In the genomic region with DNA sequence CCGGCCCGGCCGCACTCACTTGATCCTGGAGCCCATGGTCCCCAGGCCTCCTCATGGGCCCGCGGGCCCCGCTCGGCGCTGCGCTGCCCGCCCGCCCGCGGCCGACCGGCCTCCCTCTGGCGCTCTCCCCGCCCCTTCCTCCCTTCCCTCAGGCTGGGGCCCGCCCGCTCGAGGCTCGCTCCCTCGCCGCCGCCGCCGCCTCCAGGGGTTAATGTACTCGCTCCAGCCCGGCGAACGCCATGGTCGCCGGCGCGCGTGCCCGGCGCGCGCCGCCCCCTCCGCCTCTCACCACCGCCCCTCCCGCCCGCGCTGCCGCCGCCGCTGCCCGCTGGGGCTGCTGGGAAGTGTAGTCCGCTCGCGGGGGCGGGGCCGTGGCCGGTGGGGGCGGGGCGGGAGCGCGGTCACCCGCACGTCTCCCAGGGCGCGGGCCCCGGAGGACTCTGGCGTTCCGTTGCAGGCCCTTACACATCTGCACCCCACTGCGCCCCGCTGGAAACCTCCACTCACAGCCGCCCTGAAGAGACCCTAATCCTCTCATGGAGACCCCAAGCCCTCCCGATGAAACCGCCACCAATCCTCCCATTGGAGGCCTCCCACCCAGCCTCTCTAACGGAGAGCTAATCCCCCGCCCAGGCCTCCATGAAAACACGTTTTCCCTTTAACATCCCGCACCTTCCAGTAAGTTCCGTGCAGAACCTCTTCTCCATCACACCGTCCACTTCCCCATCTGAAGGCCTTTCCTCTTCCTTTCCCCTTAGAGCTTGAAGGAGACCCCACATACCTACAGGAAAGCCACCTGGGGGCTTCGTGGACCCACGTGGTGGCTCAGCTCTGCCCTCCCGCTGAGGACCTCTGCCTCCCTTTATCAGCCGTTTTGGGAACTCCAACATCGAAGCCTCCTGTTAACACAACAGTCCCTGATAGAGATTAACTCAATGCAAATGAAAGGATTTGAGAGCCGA, we compare ENCODE assay signal across 1 cellular context.
TF ChIP-seq lines count a peak whose summit lies in the region.

A gene with protein sequence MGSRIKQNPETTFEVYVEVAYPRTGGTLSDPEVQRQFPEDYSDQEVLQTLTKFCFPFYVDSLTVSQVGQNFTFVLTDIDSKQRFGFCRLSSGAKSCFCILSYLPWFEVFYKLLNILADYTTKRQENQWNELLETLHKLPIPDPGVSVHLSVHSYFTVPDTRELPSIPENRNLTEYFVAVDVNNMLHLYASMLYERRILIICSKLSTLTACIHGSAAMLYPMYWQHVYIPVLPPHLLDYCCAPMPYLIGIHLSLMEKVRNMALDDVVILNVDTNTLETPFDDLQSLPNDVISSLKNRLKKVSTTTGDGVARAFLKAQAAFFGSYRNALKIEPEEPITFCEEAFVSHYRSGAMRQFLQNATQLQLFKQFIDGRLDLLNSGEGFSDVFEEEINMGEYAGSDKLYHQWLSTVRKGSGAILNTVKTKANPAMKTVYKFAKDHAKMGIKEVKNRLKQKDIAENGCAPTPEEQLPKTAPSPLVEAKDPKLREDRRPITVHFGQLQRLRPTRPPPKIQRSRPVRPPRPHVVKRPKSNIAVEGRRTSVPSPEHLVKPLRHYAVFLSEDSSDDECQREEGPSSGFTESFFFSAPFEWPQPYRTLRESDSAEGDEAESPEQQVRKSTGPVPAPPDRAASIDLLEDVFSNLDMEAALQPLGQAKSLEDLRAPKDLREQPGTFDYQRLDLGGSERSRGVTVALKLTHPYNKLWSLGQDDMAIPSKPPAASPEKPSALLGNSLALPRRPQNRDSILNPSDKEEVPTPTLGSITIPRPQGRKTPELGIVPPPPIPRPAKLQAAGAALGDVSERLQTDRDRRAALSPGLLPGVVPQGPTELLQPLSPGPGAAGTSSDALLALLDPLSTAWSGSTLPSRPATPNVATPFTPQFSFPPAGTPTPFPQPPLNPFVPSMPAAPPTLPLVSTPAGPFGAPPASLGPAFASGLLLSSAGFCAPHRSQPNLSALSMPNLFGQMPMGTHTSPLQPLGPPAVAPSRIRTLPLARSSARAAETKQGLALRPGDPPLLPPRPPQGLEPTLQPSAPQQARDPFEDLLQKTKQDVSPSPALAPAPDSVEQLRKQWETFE (minus strand): TSS at position 257 of the 962 bp plus-strand sequence. CDS start 221 bp downstream, at position 36.

TF ChIP-seq in WTC11, 78 proteins besides CTCF, POLR2A, EP300 and RAD21 (continued from another document):
- TF ChIP-seq NFATC4 (CRISPR knock-in tag; IDR thresholded peaks at IDR 0.05) (no peak), NFE2L1 (CRISPR knock-in tag; IDR thresholded peaks at IDR 0.05) (0 out of 2 replicates have a peak, but pooled peaks have one; percentile 23), TEAD4 (CRISPR knock-in tag; IDR thresholded peaks at IDR 0.05) (no peak), SP1 (CRISPR knock-in tag; conservative IDR thresholded peaks at IDR 0.05) (peak; percentile 34)
- TF ChIP-seq, protein P1, sequence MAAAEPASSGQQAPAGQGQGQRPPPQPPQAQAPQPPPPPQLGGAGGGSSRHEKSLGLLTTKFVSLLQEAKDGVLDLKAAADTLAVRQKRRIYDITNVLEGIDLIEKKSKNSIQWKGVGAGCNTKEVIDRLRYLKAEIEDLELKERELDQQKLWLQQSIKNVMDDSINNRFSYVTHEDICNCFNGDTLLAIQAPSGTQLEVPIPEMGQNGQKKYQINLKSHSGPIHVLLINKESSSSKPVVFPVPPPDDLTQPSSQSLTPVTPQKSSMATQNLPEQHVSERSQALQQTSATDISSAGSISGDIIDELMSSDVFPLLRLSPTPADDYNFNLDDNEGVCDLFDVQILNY (CRISPR knock-in tag; IDR thresholded peaks at IDR 0.05) = 0 out of 2 replicates have a peak, but pooled peaks have one; percentile 33
